19 cellular contexts compared by ENCODE assay signal in the genomic region with DNA sequence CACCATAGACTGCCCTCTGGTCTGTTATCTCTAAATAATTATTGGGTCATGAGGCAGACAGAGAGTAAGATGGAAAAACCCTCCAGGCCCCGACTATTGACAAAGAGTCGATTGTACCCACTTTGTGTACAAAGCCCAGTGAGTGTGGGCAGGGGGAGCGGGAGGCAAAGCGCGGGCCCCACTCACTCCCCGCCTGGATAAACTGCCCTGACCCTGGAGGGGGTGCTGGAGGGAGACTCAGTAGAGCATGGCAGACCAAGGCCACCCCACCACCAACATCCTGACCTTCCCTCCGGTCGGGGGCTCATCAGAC. TPM values are rescaled to one million over a fixed set of nuclear protein-coding genes. Genes with fewer than 3 reads are reported as not detected.
DNase-seq lines count a peak whose midpoint lies in the region; ATAC-seq and TF ChIP-seq lines count a peak whose summit lies in the region.
"Had no signal": no experiment of that assay in that cellular context is flagged by ENCODE, and none has a peak within 500 bp of the region (broad histone marks: within the 10 kb centered on the region; RNA-seq: fewer than 3 reads in every experiment).

No MANE protein-coding gene starts in this region.

- H3K4me1 Mint-ChIP-seq in chondrocyte (ENCODE audit: low read depth), result no peaks in the 10 kb centered on the region

- TF ChIP-seq CTCF in chondrocyte (IDR thresholded peaks at IDR 0.05), result no peak

- H3K36me3 Mint-ChIP-seq in chondrocyte (ENCODE audit: low read depth), result no peaks in the 10 kb centered on the region
- H3K36me3 Mint-ChIP-seq: CD4-positive, CD25-positive, alpha-beta regulatory T cell had no signal

- no peaks in the 10 kb centered on the region for H3K9me3 Mint-ChIP-seq in chondrocyte (ENCODE audit: low read depth)
- H3K9me3 Mint-ChIP-seq: CD4-positive, CD25-positive, alpha-beta regulatory T cell had no signal

- DNase-seq in NCI-H146 (lab: John Stamatoyannopoulos, UW), result peak; percentile 69
- peak; percentile 61 for DNase-seq in left kidney (ENCODE audit: low read depth, low spot score)
- peak; percentile 77 for DNase-seq in superior temporal gyrus (ENCODE audit: extremely low spot score)
- DNase-seq in chondrocyte (ENCODE audit: low spot score), result no peak
- DNase-seq: ACHN; AML-193; CD4-positive, CD25-positive, alpha-beta regulatory T cell; DMS79; HCEC 1CT; NCI-H1417 treated with DMSO at 0.1 percent for 48 hours; NCI-H2029 treated with DMSO at 0.1 percent for 48 hours; PC-9 had no signal

- no peak overlapping the region for H3K4me3 Mint-ChIP-seq in chondrocyte (ENCODE audit: unreplicated experiment)
- H3K4me3 Mint-ChIP-seq: CD4-positive, CD25-positive, alpha-beta regulatory T cell had no signal

- H3K27ac ChIP-seq in cingulate gyrus (ENCODE audit: low read depth, low read length), result peak overlapping the region; percentile 39
- H3K27ac ChIP-seq: HL-60, PC-9, SK-N-MC had no signal

- no peak overlapping the region for H3K27ac Mint-ChIP-seq in chondrocyte (ENCODE audit: unreplicated experiment)
- H3K27ac Mint-ChIP-seq: CD4-positive, CD25-positive, alpha-beta regulatory T cell had no signal

- no peak for ATAC-seq in HG02623 (IDR thresholded peaks at IDR 0.05; ENCODE audit: unreplicated experiment)
- ATAC-seq in HG02571 (IDR thresholded peaks at IDR 0.05; ENCODE audit: unreplicated experiment), result no peak
- ATAC-seq: K562 had no signal

- no peaks in the 10 kb centered on the region for H3K27me3 Mint-ChIP-seq in chondrocyte (ENCODE audit: low read depth)

RNA-seq across cellular contexts. Expression of a gene that starts 11.2 kb away (rescaled TPM):
- not detected in 3 replicates for total RNA-seq in chondrocyte
- total RNA-seq: CD4-positive, CD25-positive, alpha-beta regulatory T cell; K562; NCI-H460 had no signal

RNA-seq across cellular contexts. Expression of a gene that starts 38.9 kb away (rescaled TPM):
- total RNA-seq in chondrocyte, result 9.1 to 10.6 TPM (median 10.5 TPM) in 3 replicates
